Comparison of ENCODE assay signal across 28 cellular contexts in the genomic region with DNA sequence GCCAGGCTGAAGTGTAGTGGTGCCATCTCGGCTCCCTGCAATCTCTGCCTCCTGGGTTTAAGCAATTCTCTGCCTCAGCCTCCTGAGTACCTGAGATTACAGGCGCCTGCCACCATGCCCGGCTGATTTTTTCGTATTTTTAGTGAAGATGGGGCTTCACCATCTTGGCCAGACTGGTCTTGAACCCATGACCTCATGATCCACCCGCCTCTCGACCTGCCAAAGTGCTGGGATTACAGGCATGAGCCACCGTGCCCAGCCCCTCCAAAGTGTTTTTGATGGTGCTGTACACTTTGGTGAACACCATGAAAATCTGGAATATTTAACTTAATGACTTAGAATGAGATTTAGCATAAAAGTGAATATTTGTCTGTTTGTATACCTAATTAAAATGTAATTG. TPM values are rescaled to one million over a fixed set of nuclear protein-coding genes. Genes with fewer than 3 reads are reported as not detected.
"Had no signal": no experiment of that assay in that cellular context is flagged by ENCODE, and none has a peak within 500 bp of the region (broad histone marks: within the 10 kb centered on the region; RNA-seq: fewer than 3 reads in every experiment).

No MANE protein-coding gene starts in this region.

- H3K36me3 Mint-ChIP-seq: stimulated activated effector memory CD8-positive, alpha-beta T cell treated with anti-CD3 and anti-CD28 coated beads, Interleukin-12 subunit alpha, Interleukin-12 subunit beta, amount 100 ng/mL, for 72 hours; stimulated activated memory B cell treated with anti-CD40 and anti-IgM and Interleukin-4, amounts not matched to agents 10 μg/mL and 1 μg/mL and 100 μg/mL, for 72 hours; stimulated activated naive B cell treated with anti-CD40 and anti-IgM and Interleukin-4, amounts not matched to agents 10 μg/mL and 1 μg/mL and 100 μg/mL, for 72 hours; type B pancreatic cell had no signal

- H3K4me1 Mint-ChIP-seq: stimulated activated effector memory CD8-positive, alpha-beta T cell treated with anti-CD3 and anti-CD28 coated beads, Interleukin-12 subunit alpha, Interleukin-12 subunit beta, amount 100 ng/mL, for 72 hours; stimulated activated memory B cell treated with anti-CD40 and anti-IgM and Interleukin-4, amounts not matched to agents 10 μg/mL and 1 μg/mL and 100 μg/mL, for 72 hours; stimulated activated naive CD8-positive, alpha-beta T cell treated with anti-CD3 and anti-CD28 coated beads, Interleukin-15, amount 100 ng/mL, for 72 hours had no signal

- ATAC-seq: stimulated activated effector memory CD8-positive, alpha-beta T cell treated with anti-CD3 and anti-CD28 coated beads, Interleukin-12 subunit alpha, Interleukin-12 subunit beta, amount 100 ng/mL, for 72 hours; stimulated activated memory B cell treated with anti-CD40 and anti-IgM and Interleukin-4, amounts not matched to agents 10 μg/mL and 1 μg/mL and 100 μg/mL, for 72 hours; stimulated activated naive B cell treated with anti-CD40 and anti-IgM and Interleukin-4, amounts not matched to agents 10 μg/mL and 1 μg/mL and 100 μg/mL, for 72 hours; stimulated activated naive CD8-positive, alpha-beta T cell treated with anti-CD3 and anti-CD28 coated beads, Interleukin-15, amount 100 ng/mL, for 72 hours; stimulated activated naive CD8-positive, alpha-beta T cell treated with anti-CD3 and anti-CD28 coated beads, Interleukin-15, Interleukin-2, amounts not matched to agents 100 U/mL and 50 U/mL, for 24 hours had no signal

- H3K27me3 ChIP-seq: testis, thyroid gland, upper lobe of left lung, uterus, vagina had no signal

- FAIRE-seq: urothelium cell line had no signal

- H3K4me3 Mint-ChIP-seq: stimulated activated effector memory CD8-positive, alpha-beta T cell treated with anti-CD3 and anti-CD28 coated beads, Interleukin-12 subunit alpha, Interleukin-12 subunit beta, amount 100 ng/mL, for 72 hours; stimulated activated memory B cell treated with anti-CD40 and anti-IgM and Interleukin-4, amounts not matched to agents 10 μg/mL and 1 μg/mL and 100 μg/mL, for 72 hours; stimulated activated naive B cell treated with anti-CD40 and anti-IgM and Interleukin-4, amounts not matched to agents 10 μg/mL and 1 μg/mL and 100 μg/mL, for 72 hours; stimulated activated naive CD8-positive, alpha-beta T cell treated with anti-CD3 and anti-CD28 coated beads, Interleukin-15, amount 100 ng/mL, for 72 hours; stimulated activated naive CD8-positive, alpha-beta T cell treated with anti-CD3 and anti-CD28 coated beads, Interleukin-15, Interleukin-2, amounts not matched to agents 100 ng/mL and 50 ng/mL, for 24 hours; type B pancreatic cell had no signal

- H3K9me3 Mint-ChIP-seq: stimulated activated naive CD8-positive, alpha-beta T cell treated with anti-CD3 and anti-CD28 coated beads, Interleukin-15, Interleukin-2, amounts not matched to agents 100 ng/mL and 50 ng/mL, for 24 hours; type B pancreatic cell had no signal

- DNase-seq: stimulated activated CD4-positive, alpha-beta T cell treated with anti-CD3 and anti-CD28 coated beads, Interleukin-2, amount 100 ng/mL, for 48 hours; stimulated activated CD4-positive, alpha-beta T cell treated with anti-CD3 and anti-CD28 coated beads, Interleukin-4, amount 100 ng/mL, for 1 hour; stimulated activated CD4-positive, alpha-beta T cell treated with anti-CD3 and anti-CD28 coated beads, Interleukin-4, amount 100 ng/mL, for 24 hours; stimulated activated CD4-positive, alpha-beta T cell treated with anti-CD3 and anti-CD28 coated beads, Interleukin-4, amount 100 ng/mL, for 4 hours; stimulated activated CD8-positive, alpha-beta memory T cell treated with anti-CD3 and anti-CD28 coated beads, Interleukin-4, amount 100 ng/mL, for 48 hours; stimulated activated naive B cell treated with anti-CD40 and anti-IgM and Interleukin-4, amounts not matched to agents 10 μg/mL and 1 μg/mL and 100 μg/mL, for 72 hours; stimulated activated naive CD4-positive, alpha-beta T cell; stimulated activated naive CD4-positive, alpha-beta T cell treated with Interleukin-2 at 50 U/mL for 16 hours; stimulated activated naive CD8-positive, alpha-beta T cell treated with anti-CD3 and anti-CD28 coated beads, Interleukin-15, amount 100 ng/mL, for 72 hours; stimulated activated naive CD8-positive, alpha-beta T cell treated with anti-CD3 and anti-CD28 coated beads, Interleukin-15, Interleukin-2, amounts not matched to agents 100 U/mL and 50 U/mL, for 24 hours; stomach; substantia nigra; testis; thyroid gland; tibial artery; transverse colon; trophoblast cell; upper lobe of left lung; uterus had no signal

- H3K4me3 ChIP-seq: stomach, suprapubic skin, testis, thoracic aorta, thyroid gland, tibial artery, tibial nerve, transverse colon, upper lobe of left lung, uterus, vagina had no signal

- H3K27ac ChIP-seq: stomach, suprapubic skin, testis, thoracic aorta, thyroid gland, tibial artery, tibial nerve, transverse colon, upper lobe of left lung, uterus, vagina had no signal

- H3K9me3 ChIP-seq: stomach, suprapubic skin, testis, thoracic aorta, thyroid gland, tibial artery, tibial nerve, transverse colon, upper lobe of left lung, uterus, vagina had no signal

- H3K4me1 ChIP-seq: testis, thyroid gland, transverse colon, uterus, vagina had no signal

- H3K27ac Mint-ChIP-seq: stimulated activated effector memory CD8-positive, alpha-beta T cell treated with anti-CD3 and anti-CD28 coated beads, Interleukin-12 subunit alpha, Interleukin-12 subunit beta, amount 100 ng/mL, for 72 hours; stimulated activated memory B cell treated with anti-CD40 and anti-IgM and Interleukin-4, amounts not matched to agents 10 μg/mL and 1 μg/mL and 100 μg/mL, for 72 hours; stimulated activated naive B cell treated with anti-CD40 and anti-IgM and Interleukin-4, amounts not matched to agents 10 μg/mL and 1 μg/mL and 100 μg/mL, for 72 hours; stimulated activated naive CD8-positive, alpha-beta T cell treated with anti-CD3 and anti-CD28 coated beads, Interleukin-15, amount 100 ng/mL, for 72 hours; stimulated activated naive CD8-positive, alpha-beta T cell treated with anti-CD3 and anti-CD28 coated beads, Interleukin-15, Interleukin-2, amounts not matched to agents 100 ng/mL and 50 ng/mL, for 24 hours; type B pancreatic cell had no signal

- H3K36me3 ChIP-seq: stomach, suprapubic skin, thoracic aorta, thyroid gland, tibial artery, tibial nerve, transverse colon, upper lobe of left lung, uterus, vagina had no signal

- H3K27me3 Mint-ChIP-seq: stimulated activated memory B cell treated with anti-CD40 and anti-IgM and Interleukin-4, amounts not matched to agents 10 μg/mL and 1 μg/mL and 100 μg/mL, for 72 hours had no signal

RNA-seq across cellular contexts. Expression of gene LUZP2, which starts 5.6 kb away (rescaled TPM):
- total RNA-seq: thyroid gland had no signal
